27 cellular contexts compared by ENCODE assay signal in genomic region chr19:13427273-13428051, GRCh38.
"Had no signal": no experiment of that assay in that cellular context is flagged by ENCODE, and none has a peak within 500 bp of the region (broad histone marks: within the 10 kb centered on the region; RNA-seq: fewer than 3 reads in every experiment).

No MANE protein-coding gene starts in this region.

- H3K4me1 ChIP-seq: esophagus squamous epithelium, gastroesophageal sphincter had no signal

- H3K27ac Mint-ChIP-seq: activated B cell treated with CpG ODN at 0.5 μM for 24 hours; activated CD8-positive, alpha-beta T cell treated with anti-CD3 and anti-CD28 coated beads for 36 hours; activated naive CD8-positive, alpha-beta T cell; activated T-helper 17 cell treated with anti-CD3 and anti-CD28 coated beads, Interleukin-2, amount 50 U/mL, for 72 hours; effector memory CD8-positive, alpha-beta T cell; T-helper 17 cell; T-helper 2 cell treated with Interferon-gamma antibody and Interleukin-4, amounts not matched to agents 5 μg/mL and 100 μg/mL, for 36 hours had no signal

- FAIRE-seq: astrocyte, bronchial epithelial cell, colon had no signal

- H3K27ac ChIP-seq: brain microvascular endothelial cell, epithelial cell of prostate, esophagus squamous epithelium, gastroesophageal sphincter, WERI-Rb-1 had no signal

- H3K4me3 Mint-ChIP-seq: activated B cell treated with CpG ODN at 0.5 μM for 24 hours; activated CD8-positive, alpha-beta T cell treated with anti-CD3 and anti-CD28 coated beads for 36 hours; activated naive CD8-positive, alpha-beta T cell; activated T-cell treated with anti-CD3 and anti-CD28 coated beads, Interleukin-2, amount 50 U/mL, for 4 hours; activated T-helper 17 cell treated with anti-CD3 and anti-CD28 coated beads, Interleukin-2, amount 50 U/mL, for 72 hours; effector memory CD8-positive, alpha-beta T cell; T-helper 17 cell; T-helper 2 cell treated with Interferon-gamma antibody and Interleukin-4, amounts not matched to agents 5 μg/mL and 100 μg/mL, for 36 hours had no signal

- H3K4me3 ChIP-seq: esophagus squamous epithelium, gastroesophageal sphincter had no signal

- DNase-seq: activated B cell treated with CpG ODN at 0.5 μM for 24 hours; activated CD8-positive, alpha-beta memory T cell treated with anti-CD3 and anti-CD28 coated beads for 24 hours; activated effector memory CD4-positive, alpha-beta T cell treated with Interleukin-2 at 50 U/mL for 16 hours; activated gamma-delta T cell treated with Interleukin-2 at 50 U/mL for 16 hours; activated naive CD4-positive, alpha-beta T cell treated with anti-CD3 and anti-CD28 coated beads, Interleukin-2, amount 50 U/mL, for 16 hours; activated T-cell treated with anti-CD3 and anti-CD28 coated beads, Interleukin-2, amount 50 U/mL, for 4 hours; amniotic stem cell; cortex of kidney; effector CD4-positive, alpha-beta T cell; effector memory CD8-positive, alpha-beta T cell; esophagus squamous epithelium; foreskin melanocyte; T-helper 1 cell; T-helper 17 cell; T1000; WERI-Rb-1 had no signal

- ATAC-seq: activated CD4-positive, CD25-positive, alpha-beta regulatory T cell treated with anti-CD3 and anti-CD28 coated beads, Interleukin-2, amount 50 U/mL, for 24 hours; activated CD8-positive, alpha-beta T cell treated with anti-CD3 and anti-CD28 coated beads for 36 hours; activated T-cell treated with anti-CD3 and anti-CD28 coated beads, Interleukin-2, amount 50 U/mL, for 4 hours; activated T-helper 17 cell treated with anti-CD3 and anti-CD28 coated beads, Interleukin-2, amount 50 U/mL, for 72 hours; effector memory CD8-positive, alpha-beta T cell; gastroesophageal sphincter; T-helper 17 cell had no signal

- H3K9me3 Mint-ChIP-seq: activated B cell treated with CpG ODN at 0.5 μM for 24 hours had no signal

- H3K4me1 Mint-ChIP-seq: activated B cell treated with CpG ODN at 0.5 μM for 24 hours; activated T-helper 17 cell treated with anti-CD3 and anti-CD28 coated beads, Interleukin-2, amount 50 U/mL, for 72 hours had no signal
